ENCODE assay signal across 28 cellular contexts in the genomic region with DNA sequence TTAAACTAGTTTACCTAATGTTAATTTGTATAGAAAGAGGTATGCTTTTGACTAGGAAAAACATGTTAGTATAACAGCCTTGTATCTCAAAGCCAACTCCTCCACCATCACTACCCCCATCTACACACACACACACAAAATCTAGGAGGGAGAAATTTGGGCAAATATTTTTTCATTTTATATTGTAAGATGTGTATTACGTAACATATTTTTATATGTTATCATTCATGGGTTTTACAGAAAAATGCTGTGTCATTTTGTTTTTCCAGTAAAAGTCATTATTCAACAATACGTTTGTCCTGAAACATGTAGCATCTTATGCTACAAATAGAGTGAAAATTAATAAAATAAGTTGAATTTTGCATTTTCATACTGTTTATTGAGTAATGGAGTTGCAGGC. TPM values are rescaled to one million over a fixed set of nuclear protein-coding genes. Genes with fewer than 3 reads are reported as not detected.
"Had no signal": no experiment of that assay in that cellular context is flagged by ENCODE, and none has a peak within 500 bp of the region (broad histone marks: within the 10 kb centered on the region; RNA-seq: fewer than 3 reads in every experiment).

No MANE protein-coding gene starts in this region.

- H3K27ac Mint-ChIP-seq: activated B cell treated with CpG ODN at 0.5 μM for 24 hours; activated T-helper 2 cell treated with anti-CD3 and anti-CD28 coated beads, Interferon-gamma antibody, Interleukin-2, Interleukin-4, amounts not matched to agents 10 μg/mL and 5 μg/mL and 100 μg/mL, durations not matched to agents 14 hours and 24 hours and 36 hours; naive B cell; progenitor cell of endocrine pancreas; stimulated activated effector memory CD8-positive, alpha-beta T cell treated with anti-CD3 and anti-CD28 coated beads, Interleukin-12 subunit alpha, Interleukin-12 subunit beta, amount 100 ng/mL, for 72 hours; T-helper 2 cell treated with Interferon-gamma antibody and Interleukin-4, amounts not matched to agents 5 μg/mL and 100 μg/mL, for 36 hours; type B pancreatic cell had no signal

- H3K4me1 Mint-ChIP-seq: activated B cell treated with CpG ODN at 0.5 μM for 24 hours; central memory CD8-positive, alpha-beta T cell; naive B cell; stimulated activated effector memory CD8-positive, alpha-beta T cell treated with anti-CD3 and anti-CD28 coated beads, Interleukin-12 subunit alpha, Interleukin-12 subunit beta, amount 100 ng/mL, for 72 hours had no signal

- H3K27me3 Mint-ChIP-seq: activated B cell treated with CpG ODN at 0.5 μM for 24 hours; activated CD8-positive, alpha-beta T cell treated with anti-CD3 and anti-CD28 coated beads for 36 hours; activated naive CD8-positive, alpha-beta T cell; central memory CD8-positive, alpha-beta T cell; naive B cell; progenitor cell of endocrine pancreas; stimulated activated naive CD8-positive, alpha-beta T cell treated with anti-CD3 and anti-CD28 coated beads, Interleukin-15, Interleukin-2, amounts not matched to agents 100 ng/mL and 50 ng/mL, for 24 hours; type B pancreatic cell had no signal

- H3K36me3 Mint-ChIP-seq: activated naive CD8-positive, alpha-beta T cell; naive B cell; stimulated activated effector memory CD8-positive, alpha-beta T cell treated with anti-CD3 and anti-CD28 coated beads, Interleukin-12 subunit alpha, Interleukin-12 subunit beta, amount 100 ng/mL, for 72 hours; type B pancreatic cell had no signal

- H3K4me3 Mint-ChIP-seq: activated B cell treated with CpG ODN at 0.5 μM for 24 hours; central memory CD8-positive, alpha-beta T cell; naive B cell; stimulated activated effector memory CD8-positive, alpha-beta T cell treated with anti-CD3 and anti-CD28 coated beads, Interleukin-12 subunit alpha, Interleukin-12 subunit beta, amount 100 ng/mL, for 72 hours; type B pancreatic cell had no signal

- DNase-seq: activated B cell treated with CpG ODN at 0.5 μM for 24 hours; activated CD4-positive, alpha-beta T cell treated with anti-CD3 and anti-CD28 coated beads, Interleukin-2, amount 50 U/mL, for 1 hour; activated CD8-positive, alpha-beta T cell treated with anti-CD3 and anti-CD28 coated beads for 36 hours; activated T-cell treated with anti-CD3 and anti-CD28 coated beads, Interleukin-2, amount 50 U/mL, for 48 hours; anterior cingulate cortex; effector memory CD4-positive, alpha-beta T cell; erythroblast; gastrocnemius medialis; hippocampal formation; left colon; mammary epithelial cell; naive B cell; stimulated activated CD4-positive, alpha-beta T cell treated with anti-CD3 and anti-CD28 coated beads, Interleukin-4, amount 100 ng/mL, for 24 hours; uterus had no signal

- ATAC-seq: activated CD8-positive, alpha-beta T cell treated with anti-CD3 and anti-CD28 coated beads for 36 hours; gastrocnemius medialis; left colon; sciatic nerve; stimulated activated effector memory CD8-positive, alpha-beta T cell treated with anti-CD3 and anti-CD28 coated beads, Interleukin-12 subunit alpha, Interleukin-12 subunit beta, amount 100 ng/mL, for 72 hours had no signal

- H3K27me3 ChIP-seq: gastrocnemius medialis, uterus had no signal

- H3K4me3 ChIP-seq: gastrocnemius medialis, skin epidermis, thoracic aorta, uterus had no signal

- H3K36me3 ChIP-seq: gastrocnemius medialis, thoracic aorta, uterus had no signal

- H3K27ac ChIP-seq: gastrocnemius medialis, skin epidermis, thoracic aorta, uterus had no signal

- H3K9me3 Mint-ChIP-seq: activated B cell treated with CpG ODN at 0.5 μM for 24 hours; activated CD8-positive, alpha-beta T cell treated with anti-CD3 and anti-CD28 coated beads for 36 hours; activated T-helper 2 cell treated with anti-CD3 and anti-CD28 coated beads, Interferon-gamma antibody, Interleukin-2, Interleukin-4, amounts not matched to agents 10 μg/mL and 5 μg/mL and 100 μg/mL, durations not matched to agents 14 hours and 24 hours and 36 hours; stimulated activated naive CD8-positive, alpha-beta T cell treated with anti-CD3 and anti-CD28 coated beads, Interleukin-15, Interleukin-2, amounts not matched to agents 100 ng/mL and 50 ng/mL, for 24 hours; T-helper 2 cell treated with Interferon-gamma antibody and Interleukin-4, amounts not matched to agents 5 μg/mL and 100 μg/mL, for 36 hours; type B pancreatic cell had no signal

- H3K4me1 ChIP-seq: gastrocnemius medialis, uterus had no signal

- FAIRE-seq: bronchial epithelial cell had no signal

- H3K9me3 ChIP-seq: gastrocnemius medialis, thoracic aorta, uterus had no signal

RNA-seq across cellular contexts. Expression of gene SULT1B1, which starts 3.0 kb away (rescaled TPM):
- total RNA-seq: osteoblast, renal cortical epithelial cell had no signal
